8 cellular contexts compared by ENCODE assay signal in the genomic region with DNA sequence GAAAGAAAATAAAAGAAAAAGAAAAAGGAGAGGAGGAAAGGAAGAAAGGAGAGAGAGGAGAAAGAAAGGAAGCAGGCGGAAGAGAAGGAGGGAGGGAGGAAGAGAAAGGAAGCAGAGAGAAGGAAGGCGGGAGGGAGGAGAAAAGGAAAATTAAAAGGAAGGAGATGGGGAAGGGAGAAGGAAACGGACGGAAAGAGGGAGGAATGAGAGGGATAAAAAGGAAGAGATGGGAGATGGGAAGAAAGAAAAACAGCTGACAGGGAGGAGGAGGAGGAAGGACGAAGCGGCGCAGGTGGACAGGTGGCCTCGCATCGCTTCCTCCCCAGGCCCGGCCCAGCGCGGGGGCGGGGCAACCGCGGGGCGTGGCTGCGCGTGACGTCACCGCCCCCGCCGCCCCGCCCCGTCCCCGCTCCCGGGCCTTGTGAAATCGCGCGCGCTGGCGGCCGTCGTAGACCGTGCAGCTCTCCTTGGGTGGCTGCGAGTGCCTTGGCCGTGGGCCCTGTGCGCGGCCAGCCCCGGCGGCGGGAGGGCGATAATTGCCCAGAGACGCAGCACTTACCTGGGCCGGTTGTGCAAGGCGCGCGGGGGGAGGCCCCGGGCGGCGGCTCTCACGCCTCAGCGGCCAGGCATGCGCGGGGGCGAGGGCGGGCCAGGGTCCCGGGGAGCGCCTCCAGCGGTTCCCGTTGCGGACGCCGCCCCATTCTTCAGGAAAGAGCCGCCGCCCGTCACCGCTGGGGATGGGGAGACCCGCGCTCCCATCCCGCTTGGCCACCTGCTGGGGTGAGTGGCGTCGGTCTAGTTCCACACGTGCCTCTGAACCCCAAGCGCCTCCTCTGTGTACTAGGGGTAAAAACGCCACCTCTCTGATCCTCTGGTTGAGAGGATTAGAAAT. TPM values are rescaled to one million over a fixed set of nuclear protein-coding genes. Genes with fewer than 3 reads are reported as not detected.
DNase-seq lines count a peak whose midpoint lies in the region; ATAC-seq and TF ChIP-seq lines count a peak whose summit lies in the region.

No MANE protein-coding gene starts in this region.

- H3K9me3 Mint-ChIP-seq in activated naive CD4-positive, alpha-beta T cell treated with anti-CD3 and anti-CD28 coated beads for 36 hours = no peaks in the 10 kb centered on the region

- peak; percentile 59; the same call in 1 of the 2 replicates for TF ChIP-seq EP300 in Ishikawa (IDR thresholded peaks at IDR 0.05; ENCODE audit: borderline replicate concordance)
- TF ChIP-seq EP300 in ovary (IDR thresholded peaks at IDR 0.05) = no peak

- H3K27ac ChIP-seq in ovary = no peak overlapping the region
- H3K27ac ChIP-seq in thyroid gland = peak overlapping the region; percentile 69 to 86 (median 76)

- in situ Hi-C loops in Caki2 (cut with HindIII; ENCODE audit: low pct_unique_long_range_greater_than_20kb, low sequenced_read_pairs) = no loop called here

- no peaks in the 10 kb centered on the region for H3K36me3 ChIP-seq in ovary
- no peaks in the 10 kb centered on the region for H3K36me3 ChIP-seq in thyroid gland

- H3K4me3 Mint-ChIP-seq in activated naive CD4-positive, alpha-beta T cell treated with anti-CD3 and anti-CD28 coated beads for 36 hours = peak overlapping the region; percentile 77

- TF ChIP-seq CTCF in ovary (IDR thresholded peaks at IDR 0.05) (no peak), thyroid gland (IDR thresholded peaks at IDR 0.05) (peak in 5 of 6 experiments; percentile 15 to 62 (median 35))

- H3K27ac Mint-ChIP-seq in activated naive CD4-positive, alpha-beta T cell treated with anti-CD3 and anti-CD28 coated beads for 36 hours = no peak overlapping the region

- intact Hi-C loops in activated naive CD4-positive, alpha-beta T cell treated with anti-CD3 and anti-CD28 coated beads for 36 hours (cut with micrococcal nuclease) = loop anchor here (1.0 to 10.0 kb wide), 5 partner anchors 49 to 251 kb away; a partner anchor contains a TSS
- intact Hi-C loops in head of caudate nucleus (cut with DNase I) (no loop called here), ovary (cut with DNase I) (no loop called here), thyroid gland (cut with DNase I) (no loop called here)

- H3K36me3 Mint-ChIP-seq in activated naive CD4-positive, alpha-beta T cell treated with anti-CD3 and anti-CD28 coated beads for 36 hours (ENCODE audit: low read depth) = no peaks in the 10 kb centered on the region

- H3K27me3 Mint-ChIP-seq in activated naive CD4-positive, alpha-beta T cell treated with anti-CD3 and anti-CD28 coated beads for 36 hours (ENCODE audit: low read depth) = peaks cover 15% of the 10 kb centered on the region

- H3K4me3 ChIP-seq in ovary (peak overlapping the region; percentile 32), thyroid gland (replicated peaks in 1 of 3) (peak overlapping the region in 1 of 3 donors; percentile 14)

- TF ChIP-seq POLR2A in ovary (IDR thresholded peaks at IDR 0.05) (no peak), thyroid gland (IDR thresholded peaks at IDR 0.05) (peak in 1 of 2 donors; percentile 79)

- DNase-seq in Caki2 (ENCODE audit: low read depth) (peak; percentile 87), SHP77 treated with DMSO at 0.1 percent for 48 hours (lab: John Stamatoyannopoulos, UW) (peak; percentile 18), head of caudate nucleus (peak; percentile 20 to 87 (median 74)), ovary (peak; percentile 13 to 59 (median 29)), thyroid gland (peak; percentile 98)
- DNase-seq in activated naive CD4-positive, alpha-beta T cell treated with anti-CD3 and anti-CD28 coated beads for 36 hours = peak; percentile 72

- CTCF ChIA-PET in activated naive CD4-positive, alpha-beta T cell treated with anti-CD3 and anti-CD28 coated beads for 36 hours (lab: Charles Lee) = interaction anchor here (0.7 kb wide), 3 partner anchors 97 to 106 kb away, joined by 3 to 4 read pairs (median 3); no protein-coding TSS in a partner anchor

- H3K9me3 ChIP-seq in ovary = no peaks in the 10 kb centered on the region
- H3K9me3 ChIP-seq in thyroid gland = no peaks in the 10 kb centered on the region

- H3K4me1 Mint-ChIP-seq in activated naive CD4-positive, alpha-beta T cell treated with anti-CD3 and anti-CD28 coated beads for 36 hours (ENCODE audit: low read depth) = peaks cover 8% of the 10 kb centered on the region

- 1 to 2% (median 1%) methylated on average over 58 to 75 of the region's 75 CpGs for WGBS in ovary, 3 donors
- 2% methylated on average over 30 to 61 of the region's 75 CpGs for WGBS in thyroid gland, 2 donors

- H3K27me3 ChIP-seq in ovary (no peaks in the 10 kb centered on the region), thyroid gland (no peaks in the 10 kb centered on the region)

- TF ChIP-seq RAD21 in Ishikawa (IDR thresholded peaks at IDR 0.05; ENCODE audit: low read depth) = peak; percentile 4; the same call in 1 of the 2 replicates

- ATAC-seq in GM21528 (IDR thresholded peaks at IDR 0.05; ENCODE audit: low FRiP score, unreplicated experiment) = peak; percentile 88

- H3K4me1 ChIP-seq in ovary (ENCODE audit: insufficient read depth) (no peaks in the 10 kb centered on the region), thyroid gland (peaks cover 15 to 17% of the 10 kb centered on the region in 2 donors)

TF ChIP-seq in Ishikawa, 13 proteins besides CTCF, POLR2A, EP300 and RAD21:
- TF ChIP-seq CEBPB (IDR thresholded peaks at IDR 0.05) (peak; percentile 88), CREB1 (IDR thresholded peaks at IDR 0.05; ENCODE audit: low read depth) (0 out of 2 replicates have a peak, but pooled peaks have one; percentile 9), ZBTB7A (IDR thresholded peaks at IDR 0.05; ENCODE audit: low read depth) (peak; percentile 90), TEAD4 (IDR thresholded peaks at IDR 0.05) (peak; percentile 73), YY1 (IDR thresholded peaks at IDR 0.05; ENCODE audit: low read depth) (no peak), FOXM1 (IDR thresholded peaks at IDR 0.05; ENCODE audit: borderline replicate concordance, low read depth) (no peak), NFIC (IDR thresholded peaks at IDR 0.05) (peak; percentile 80; the same call in 1 of the 2 replicates), TCF12 (IDR thresholded peaks at IDR 0.05; ENCODE audit: low read depth) (peak; percentile 67; the same call in 1 of the 2 replicates), TAF1 (IDR thresholded peaks at IDR 0.05; ENCODE audit: low read depth) (no peak; the same call in 1 of the 2 replicates), EGR1 (IDR thresholded peaks at IDR 0.05) (peak; percentile 88)
- TF ChIP-seq, protein P1, sequence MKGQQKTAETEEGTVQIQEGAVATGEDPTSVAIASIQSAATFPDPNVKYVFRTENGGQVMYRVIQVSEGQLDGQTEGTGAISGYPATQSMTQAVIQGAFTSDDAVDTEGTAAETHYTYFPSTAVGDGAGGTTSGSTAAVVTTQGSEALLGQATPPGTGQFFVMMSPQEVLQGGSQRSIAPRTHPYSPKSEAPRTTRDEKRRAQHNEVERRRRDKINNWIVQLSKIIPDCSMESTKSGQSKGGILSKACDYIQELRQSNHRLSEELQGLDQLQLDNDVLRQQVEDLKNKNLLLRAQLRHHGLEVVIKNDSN (IDR thresholded peaks at IDR 0.05) = peak; percentile 3; the same call in 1 of the 2 replicates
- TF ChIP-seq, protein P2, sequence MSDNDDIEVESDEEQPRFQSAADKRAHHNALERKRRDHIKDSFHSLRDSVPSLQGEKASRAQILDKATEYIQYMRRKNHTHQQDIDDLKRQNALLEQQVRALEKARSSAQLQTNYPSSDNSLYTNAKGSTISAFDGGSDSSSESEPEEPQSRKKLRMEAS (IDR thresholded peaks at IDR 0.05) = peak; percentile 87
- TF ChIP-seq, protein P3, sequence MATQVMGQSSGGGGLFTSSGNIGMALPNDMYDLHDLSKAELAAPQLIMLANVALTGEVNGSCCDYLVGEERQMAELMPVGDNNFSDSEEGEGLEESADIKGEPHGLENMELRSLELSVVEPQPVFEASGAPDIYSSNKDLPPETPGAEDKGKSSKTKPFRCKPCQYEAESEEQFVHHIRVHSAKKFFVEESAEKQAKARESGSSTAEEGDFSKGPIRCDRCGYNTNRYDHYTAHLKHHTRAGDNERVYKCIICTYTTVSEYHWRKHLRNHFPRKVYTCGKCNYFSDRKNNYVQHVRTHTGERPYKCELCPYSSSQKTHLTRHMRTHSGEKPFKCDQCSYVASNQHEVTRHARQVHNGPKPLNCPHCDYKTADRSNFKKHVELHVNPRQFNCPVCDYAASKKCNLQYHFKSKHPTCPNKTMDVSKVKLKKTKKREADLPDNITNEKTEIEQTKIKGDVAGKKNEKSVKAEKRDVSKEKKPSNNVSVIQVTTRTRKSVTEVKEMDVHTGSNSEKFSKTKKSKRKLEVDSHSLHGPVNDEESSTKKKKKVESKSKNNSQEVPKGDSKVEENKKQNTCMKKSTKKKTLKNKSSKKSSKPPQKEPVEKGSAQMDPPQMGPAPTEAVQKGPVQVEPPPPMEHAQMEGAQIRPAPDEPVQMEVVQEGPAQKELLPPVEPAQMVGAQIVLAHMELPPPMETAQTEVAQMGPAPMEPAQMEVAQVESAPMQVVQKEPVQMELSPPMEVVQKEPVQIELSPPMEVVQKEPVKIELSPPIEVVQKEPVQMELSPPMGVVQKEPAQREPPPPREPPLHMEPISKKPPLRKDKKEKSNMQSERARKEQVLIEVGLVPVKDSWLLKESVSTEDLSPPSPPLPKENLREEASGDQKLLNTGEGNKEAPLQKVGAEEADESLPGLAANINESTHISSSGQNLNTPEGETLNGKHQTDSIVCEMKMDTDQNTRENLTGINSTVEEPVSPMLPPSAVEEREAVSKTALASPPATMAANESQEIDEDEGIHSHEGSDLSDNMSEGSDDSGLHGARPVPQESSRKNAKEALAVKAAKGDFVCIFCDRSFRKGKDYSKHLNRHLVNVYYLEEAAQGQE (IDR thresholded peaks at IDR 0.05; ENCODE audit: low read depth) = no peak

RNA-seq across cellular contexts. Expression of a gene that starts 49.6 kb away (rescaled TPM):
- total RNA-seq in Caki2 (2014; rRNA removed; shearing (Covaris generic); ENCODE audit: low replicate concordance) = not detected in 2 replicates
- under 1 TPM; 0.10 TPM for total RNA-seq in activated naive CD4-positive, alpha-beta T cell treated with anti-CD3 and anti-CD28 coated beads for 36 hours
- not detected for total RNA-seq in ovary
- polyA plus RNA-seq in ovary = not detected
- total RNA-seq in thyroid gland = 100 to 1,000 TPM; 405 to 748 (median 454) TPM

Comparison
In these comparisons a context has a peak if more than half of its experiments do, and no peak if none do; other contexts are left out.
1. DNase-seq: peak in every context shown above with its lines; median percentile 98 in thyroid gland; 87 in Caki2; 74 in head of caudate nucleus; 72 in activated naive CD4-positive, alpha-beta T cell treated with anti-CD3 and anti-CD28 coated beads for 36 hours; 29 in ovary; 18 in SHP77 treated with DMSO at 0.1 percent for 48 hours.
2. H3K27ac ChIP-seq: peak in thyroid gland (3 of 3); none in ovary (0 of 2).
3. CTCF ChIP-seq: peak in thyroid gland (5 of 6); none in ovary (0 of 3).
4. RNA of a gene that starts 49.6 kb away (total RNA-seq): 405 to 748 TPM in thyroid gland; 0.10 TPM in activated naive CD4-positive, alpha-beta T cell treated with anti-CD3 and anti-CD28 coated beads for 36 hours, not detected in Caki2 and not detected in ovary; every median in the first group is over 100 times any median in the second.